ENCODE assay signal across 19 cellular contexts in the genomic region with DNA sequence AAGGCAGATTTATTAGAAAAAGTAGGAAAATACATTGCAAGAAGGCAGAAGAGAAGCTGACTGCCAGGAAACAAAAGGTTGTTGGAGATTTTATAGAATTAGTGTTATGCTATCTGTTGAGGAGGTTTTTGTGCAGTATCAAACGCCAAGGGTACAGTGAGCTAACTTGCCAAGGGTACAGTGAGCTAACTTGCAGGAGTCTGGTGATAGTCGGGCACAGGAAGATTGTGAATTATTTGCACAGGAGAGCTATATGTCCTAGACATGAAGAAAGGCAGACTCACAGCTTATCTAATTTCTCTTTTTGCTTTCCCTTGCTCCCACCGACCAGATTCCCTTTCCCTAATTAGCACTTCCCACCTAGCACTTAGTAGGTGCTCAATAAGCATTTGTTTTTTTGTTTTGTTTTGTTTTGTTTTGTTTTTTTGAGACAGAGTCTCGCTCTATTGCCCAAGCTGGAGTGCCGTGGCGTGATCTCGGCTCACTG. TPM values are rescaled to one million over a fixed set of nuclear protein-coding genes. Genes with fewer than 3 reads are reported as not detected.
DNase-seq lines count a peak whose midpoint lies in the region; ATAC-seq lines count a peak whose summit lies in the region.
"Had no signal": no experiment of that assay in that cellular context is flagged by ENCODE, and none has a peak within 500 bp of the region (broad histone marks: within the 10 kb centered on the region; RNA-seq: fewer than 3 reads in every experiment).

No MANE protein-coding gene starts in this region.

- H3K36me3 Mint-ChIP-seq in activated CD8-positive, alpha-beta memory T cell treated with anti-CD3 and anti-CD28 coated beads, Interleukin-2, amount 10 ng/mL, durations not matched to agents 7 days and 5 days: peaks cover 10% of the 10 kb centered on the region
- peaks cover 37% of the 10 kb centered on the region for H3K36me3 Mint-ChIP-seq in effector memory CD8-positive, alpha-beta T cell (ENCODE audit: insufficient read depth)

- no peak for ATAC-seq in activated CD8-positive, alpha-beta memory T cell treated with anti-CD3 and anti-CD28 coated beads, Interleukin-2, amount 10 ng/mL, durations not matched to agents 7 days and 5 days
- ATAC-seq in effector memory CD8-positive, alpha-beta T cell (replicated peaks): no peak
- no peak for ATAC-seq in stimulated activated naive CD8-positive, alpha-beta T cell treated with anti-CD3 and anti-CD28 coated beads, Interleukin-15, amount 100 ng/mL, for 72 hours
- no peak for ATAC-seq in GM19463 (IDR thresholded peaks at IDR 0.05; ENCODE audit: unreplicated experiment)
- ATAC-seq: PC-3 had no signal

- H3K4me3 ChIP-seq in SK-N-MC: no peak overlapping the region
- H3K4me3 ChIP-seq: thoracic aorta had no signal

- no peaks in the 10 kb centered on the region for H3K9me3 ChIP-seq in SK-N-MC (ENCODE audit: low read depth, low read length)
- H3K9me3 ChIP-seq: thoracic aorta had no signal

- H3K27me3 Mint-ChIP-seq in activated CD8-positive, alpha-beta memory T cell treated with anti-CD3 and anti-CD28 coated beads, Interleukin-2, amount 10 ng/mL, durations not matched to agents 7 days and 5 days: no peaks in the 10 kb centered on the region
- no peaks in the 10 kb centered on the region for H3K27me3 Mint-ChIP-seq in effector memory CD8-positive, alpha-beta T cell
- no peaks in the 10 kb centered on the region for H3K27me3 Mint-ChIP-seq in stimulated activated naive CD8-positive, alpha-beta T cell treated with anti-CD3 and anti-CD28 coated beads, Interleukin-15, amount 100 ng/mL, for 72 hours

- intact Hi-C loops in posterior cingulate gyrus (cut with DNase I): no loop called here

- DNase-seq in activated CD8-positive, alpha-beta memory T cell treated with anti-CD3 and anti-CD28 coated beads, Interleukin-2, amount 10 ng/mL, durations not matched to agents 7 days and 5 days: no peak
- DNase-seq in activated CD8-positive, alpha-beta memory T cell treated with anti-CD3 and anti-CD28 coated beads for 24 hours: no peak
- DNase-seq in SK-N-MC (ENCODE audit: low read depth, low spot score): no peak
- no peak for DNase-seq in effector memory CD8-positive, alpha-beta T cell
- no peak for DNase-seq in stimulated activated naive CD8-positive, alpha-beta T cell treated with anti-CD3 and anti-CD28 coated beads, Interleukin-15, amount 100 ng/mL, for 72 hours
- no peak for DNase-seq in posterior cingulate gyrus
- DNase-seq in NCI-H345 (lab: John Stamatoyannopoulos, UW): no peak
- DNase-seq: amygdala, cortex of kidney, NCI-H1105, NCI-H226, occipital lobe, PC-3 had no signal

- H3K27ac ChIP-seq in SK-N-MC: 0 out of 2 replicates have a peak overlapping the region, but pooled peaks have one; percentile 55
- H3K27ac ChIP-seq: thoracic aorta had no signal

- H3K36me3 ChIP-seq in SK-N-MC (ENCODE audit: insufficient read depth, low read length): no peaks in the 10 kb centered on the region
- H3K36me3 ChIP-seq: thoracic aorta had no signal

- peaks cover 63% of the 10 kb centered on the region for H3K4me1 Mint-ChIP-seq in activated CD8-positive, alpha-beta memory T cell treated with anti-CD3 and anti-CD28 coated beads, Interleukin-2, amount 10 ng/mL, durations not matched to agents 7 days and 5 days
- H3K4me1 Mint-ChIP-seq in effector memory CD8-positive, alpha-beta T cell (ENCODE audit: low read depth in 2 of 2): peaks cover 61 to 66% of the 10 kb centered on the region in 2 donors
- peaks cover 77% of the 10 kb centered on the region for H3K4me1 Mint-ChIP-seq in stimulated activated naive CD8-positive, alpha-beta T cell treated with anti-CD3 and anti-CD28 coated beads, Interleukin-15, amount 100 ng/mL, for 72 hours

- H3K9ac ChIP-seq in SK-N-MC (ENCODE audit: insufficient read length): no peak overlapping the region

- H3K9me3 Mint-ChIP-seq in activated CD8-positive, alpha-beta memory T cell treated with anti-CD3 and anti-CD28 coated beads, Interleukin-2, amount 10 ng/mL, durations not matched to agents 7 days and 5 days (ENCODE audit: low read depth): no peaks in the 10 kb centered on the region
- no peaks in the 10 kb centered on the region for H3K9me3 Mint-ChIP-seq in effector memory CD8-positive, alpha-beta T cell
- no peaks in the 10 kb centered on the region for H3K9me3 Mint-ChIP-seq in stimulated activated naive CD8-positive, alpha-beta T cell treated with anti-CD3 and anti-CD28 coated beads, Interleukin-15, amount 100 ng/mL, for 72 hours

- CTCF ChIA-PET in activated CD8-positive, alpha-beta memory T cell treated with anti-CD3 and anti-CD28 coated beads, Interleukin-2, amount 10 ng/mL, durations not matched to agents 7 days and 5 days (lab: Charles Lee): interaction anchor here (0.9 to 25.9 kb wide), 7 partner anchors 0 to 346 kb away, joined by 3 to 1355 read pairs (median 15); a partner anchor contains a TSS

- peak overlapping the region; percentile 92 for H3K27ac Mint-ChIP-seq in activated CD8-positive, alpha-beta memory T cell treated with anti-CD3 and anti-CD28 coated beads, Interleukin-2, amount 10 ng/mL, durations not matched to agents 7 days and 5 days
- peak overlapping the region; percentile 99 for H3K27ac Mint-ChIP-seq in effector memory CD8-positive, alpha-beta T cell
- peak overlapping the region; percentile 99 for H3K27ac Mint-ChIP-seq in stimulated activated naive CD8-positive, alpha-beta T cell treated with anti-CD3 and anti-CD28 coated beads, Interleukin-15, amount 100 ng/mL, for 72 hours

- H3K4me3 Mint-ChIP-seq in activated CD8-positive, alpha-beta memory T cell treated with anti-CD3 and anti-CD28 coated beads, Interleukin-2, amount 10 ng/mL, durations not matched to agents 7 days and 5 days: no peak overlapping the region
- H3K4me3 Mint-ChIP-seq in effector memory CD8-positive, alpha-beta T cell: peak overlapping the region; percentile 80 to 98
- H3K4me3 Mint-ChIP-seq in stimulated activated naive CD8-positive, alpha-beta T cell treated with anti-CD3 and anti-CD28 coated beads, Interleukin-15, amount 100 ng/mL, for 72 hours: peak overlapping the region; percentile 86 to 96

RNA-seq across cellular contexts. Expression of a gene that starts 2.7 kb away (rescaled TPM):
- total RNA-seq in activated CD8-positive, alpha-beta memory T cell treated with anti-CD3 and anti-CD28 coated beads, Interleukin-2, amount 10 ng/mL, durations not matched to agents 7 days and 5 days: 100 to 1,000 TPM; 349 to 369 TPM

RNA-seq across cellular contexts. Expression of a gene that starts 30.6 kb away (rescaled TPM):
- total RNA-seq in activated CD8-positive, alpha-beta memory T cell treated with anti-CD3 and anti-CD28 coated beads, Interleukin-2, amount 10 ng/mL, durations not matched to agents 7 days and 5 days: not detected
- total RNA-seq: activated CD8-positive, alpha-beta memory T cell treated with anti-CD3 and anti-CD28 coated beads for 36 hours; lower leg skin; occipital lobe; PC-3; skeletal muscle tissue; T-helper 1 cell treated with Interleukin-12 subunit alpha and Interleukin-12 subunit beta and Interleukin-4 antibody, amounts not matched to agents 30 ng/mL and 1 ng/mL, for 36 hours; thoracic aorta had no signal

RNA-seq across cellular contexts. Expression of a gene that starts 33.4 kb away (rescaled TPM):
- not detected for total RNA-seq in activated CD8-positive, alpha-beta memory T cell treated with anti-CD3 and anti-CD28 coated beads, Interleukin-2, amount 10 ng/mL, durations not matched to agents 7 days and 5 days
- total RNA-seq: occipital lobe, PC-3, skeletal muscle tissue, thoracic aorta had no signal

RNA-seq across cellular contexts. Expression of a gene that starts 47.2 kb away (rescaled TPM):
- under 1 TPM in 1 of 2 experiments, not detected in 1; 0.35 TPM for total RNA-seq in activated CD8-positive, alpha-beta memory T cell treated with anti-CD3 and anti-CD28 coated beads, Interleukin-2, amount 10 ng/mL, durations not matched to agents 7 days and 5 days
- total RNA-seq: activated CD8-positive, alpha-beta memory T cell treated with anti-CD3 and anti-CD28 coated beads for 36 hours; PC-3; skeletal muscle tissue; thoracic aorta had no signal

RNA-seq across cellular contexts. Expression of a gene that starts 53.9 kb away (rescaled TPM):
- total RNA-seq in activated CD8-positive, alpha-beta memory T cell treated with anti-CD3 and anti-CD28 coated beads, Interleukin-2, amount 10 ng/mL, durations not matched to agents 7 days and 5 days: 1 to 10 TPM; 1.2 to 2.8 TPM
- total RNA-seq: skeletal muscle tissue had no signal
